16 cellular contexts compared by ENCODE assay signal in the genomic region with DNA sequence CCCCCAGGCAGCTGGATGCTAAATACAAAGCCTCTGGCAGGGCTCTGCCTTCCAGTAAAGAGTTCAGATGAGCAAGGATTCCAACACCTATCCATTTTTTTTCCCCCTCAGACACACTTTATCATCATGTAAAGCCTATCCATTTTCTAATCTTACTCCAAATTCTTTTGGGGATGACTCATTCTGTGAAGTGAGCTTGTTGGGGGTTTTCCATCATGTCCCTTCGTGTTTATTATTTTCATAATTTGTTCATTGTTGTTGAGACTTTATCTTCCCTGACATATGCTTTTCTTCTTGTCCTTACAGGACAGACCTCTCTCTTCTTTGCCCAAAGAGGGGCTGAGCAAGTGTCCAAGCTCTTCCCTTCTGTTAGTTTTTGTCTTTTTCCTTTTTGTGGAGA. TPM values are rescaled to one million over a fixed set of nuclear protein-coding genes. Genes with fewer than 3 reads are reported as not detected.
A peak's percentile ranks its signal among the peaks of the same experiment; 100 is the strongest.
DNase-seq lines count a peak whose midpoint lies in the region; ATAC-seq, FAIRE-seq and TF ChIP-seq lines count a peak whose summit lies in the region.
"Had no signal": no experiment of that assay in that cellular context is flagged by ENCODE, and none has a peak within 500 bp of the region (broad histone marks: within the 10 kb centered on the region; RNA-seq: fewer than 3 reads in every experiment).

No MANE protein-coding gene starts in this region.

- TF ChIP-seq CTCF in cardiac fibroblast (IDR thresholded peaks at IDR 0.05; ENCODE audit: low read depth, low read length) (no peak), pancreas (IDR thresholded peaks at IDR 0.05) (no peak)

- intact Hi-C loops in pancreas (cut with DNase I), result no loop called here

- H3K79me1 ChIP-seq in trophoblast cell (ENCODE audit: low read length), result peaks cover 40% of the 10 kb centered on the region

- H3K79me2 ChIP-seq in trophoblast cell (ENCODE audit: control insufficient read depth, insufficient read depth, low read length, poor library complexity), result no peaks in the 10 kb centered on the region

- H3K27me3 ChIP-seq in trophoblast cell (ENCODE audit: insufficient read depth, low read length) (no peaks in the 10 kb centered on the region), pancreas (no peaks in the 10 kb centered on the region)

- peak overlapping the region; percentile 59 for H2AK5ac ChIP-seq in trophoblast cell (ENCODE audit: low read length)

- H4K91ac ChIP-seq in trophoblast cell (ENCODE audit: low read depth, low read length), result peak overlapping the region; percentile 79

- H3K36me3 ChIP-seq in trophoblast cell (ENCODE audit: control insufficient read depth in 1 of 2, insufficient read depth in 2 of 2, low read length in 2 of 2) (no peaks in the 10 kb centered on the region), pancreas (no peaks in the 10 kb centered on the region)

- no peak for FAIRE-seq in pancreas (lab: Jason Lieb, UNC)
- FAIRE-seq: GM12891, keratinocyte had no signal

- H3K9me3 ChIP-seq in trophoblast cell (ENCODE audit: insufficient read depth, low read depth, low read length) (peaks cover 2% of the 10 kb centered on the region), pancreas (no peaks in the 10 kb centered on the region)

- no peak overlapping the region for H4K8ac ChIP-seq in trophoblast cell (ENCODE audit: low read depth, low read length)

- peak overlapping the region; percentile 14 for H3K14ac ChIP-seq in trophoblast cell (ENCODE audit: low read length)

- H2BK5ac ChIP-seq in trophoblast cell (ENCODE audit: low read depth, low read length, poor library complexity), result peak overlapping the region; percentile 16

- peak overlapping the region; percentile 19 for H3K4ac ChIP-seq in trophoblast cell (ENCODE audit: low read depth, low read length)

- WGBS in trophoblast cell (ENCODE audit: extremely low coverage, insufficient coverage, insufficient read length), result no CpG with 5 or more reads among the region's 1 CpG
- 30 to 36% methylated on average over 1 of the region's 1 CpG for WGBS in pancreas, 2 donors

- ATAC-seq in GM21723 (IDR thresholded peaks at IDR 0.05; ENCODE audit: unreplicated experiment) (no peak), pancreas (no peak)

- H3K4me3 ChIP-seq in cardiac fibroblast (replicated peaks in 1 of 2; ENCODE audit: low read depth in 2 of 2, low read length in 2 of 2), result no peak overlapping the region
- H3K4me3 ChIP-seq in trophoblast cell (ENCODE audit: low read depth, low read length), result no peak overlapping the region
- H3K4me3 ChIP-seq in pancreas, result no peak overlapping the region
- H3K4me3 ChIP-seq: PC-9 had no signal

- H3K18ac ChIP-seq in trophoblast cell (ENCODE audit: low read length), result no peak overlapping the region

- peak overlapping the region; percentile 46 for H2BK12ac ChIP-seq in trophoblast cell (ENCODE audit: low read length)

- no peak overlapping the region for H3K4me2 ChIP-seq in trophoblast cell (ENCODE audit: low read length)
- H3K4me2 ChIP-seq: PC-9 had no signal

- peak; percentile 46 for DNase-seq in HCEC 1CT
- DNase-seq in RPMI7951 (ENCODE audit: low read depth), result peak; percentile 30
- DNase-seq in cardiac fibroblast (ENCODE audit: low read depth in 2 of 2), result peak; percentile 39 to 70
- DNase-seq in trophoblast cell, result no peak
- DNase-seq in DMS79 (lab: John Stamatoyannopoulos, UW), result no peak
- no peak for DNase-seq in pancreas
- DNase-seq: activated naive CD4-positive, alpha-beta T cell treated with anti-CD3 and anti-CD28 coated beads, Interleukin-2, amount 50 U/mL, for 16 hours; CD4-positive, CD25-positive, alpha-beta regulatory T cell; NCI-H187 treated with DMSO at 0.1 percent for 48 hours; NCI-H69 had no signal

- H3K23ac ChIP-seq in trophoblast cell (ENCODE audit: low read length), result no peak overlapping the region

- H3K27ac ChIP-seq in trophoblast cell (ENCODE audit: low read depth, low read length), result peak overlapping the region; percentile 5
- no peak overlapping the region for H3K27ac ChIP-seq in pancreas
- H3K27ac ChIP-seq: HL-60, PC-9, VCaP had no signal

- H3K9ac ChIP-seq in trophoblast cell (ENCODE audit: low read length), result no peak overlapping the region

- H3K4me1 ChIP-seq in trophoblast cell (ENCODE audit: control insufficient read depth in 1 of 2, insufficient read depth in 2 of 2, low read length in 2 of 2), result peaks cover 16 to 26% of the 10 kb centered on the region in 2 experiments
- H3K4me1 ChIP-seq in pancreas, result no peaks in the 10 kb centered on the region

- H2AFZ ChIP-seq in trophoblast cell (ENCODE audit: insufficient read depth, low read length, poor library complexity), result no peak overlapping the region
- H2AFZ ChIP-seq: PC-9 had no signal

- no peak overlapping the region for H4K12ac ChIP-seq in trophoblast cell (ENCODE audit: low read depth, low read length)

- H2BK120ac ChIP-seq in trophoblast cell (ENCODE audit: insufficient read depth, low read length, poor library complexity), result peak overlapping the region; percentile 61

RNA-seq across cellular contexts. Expression of gene SH3BP5, which starts 34.7 kb away (rescaled TPM):
- total RNA-seq in RPMI7951 (2014; rRNA removed; shearing (Covaris generic)), result 2.4 and 3.2 TPM in 2 replicates
- polyA plus RNA-seq in trophoblast cell (2013), result 163 and 169 TPM in 2 replicates
- total RNA-seq in pancreas, result 1 to 10 TPM; 2.8 to 9.4 (median 5.6) TPM
- polyA plus RNA-seq in pancreas, result 1 to 10 TPM; 6.7 to 9.8 TPM

Comparison
In these comparisons a context has a peak if more than half of its experiments do, and no peak if none do; other contexts are left out.
1. DNase-seq: peak in HCEC 1CT (single experiment), RPMI7951 (single experiment) and cardiac fibroblast (2 of 2); none in trophoblast cell (0 of 2), DMS79 (single experiment) and pancreas (0 of 6).